ENCODE assay signal across 1 cellular context in the genomic region with DNA sequence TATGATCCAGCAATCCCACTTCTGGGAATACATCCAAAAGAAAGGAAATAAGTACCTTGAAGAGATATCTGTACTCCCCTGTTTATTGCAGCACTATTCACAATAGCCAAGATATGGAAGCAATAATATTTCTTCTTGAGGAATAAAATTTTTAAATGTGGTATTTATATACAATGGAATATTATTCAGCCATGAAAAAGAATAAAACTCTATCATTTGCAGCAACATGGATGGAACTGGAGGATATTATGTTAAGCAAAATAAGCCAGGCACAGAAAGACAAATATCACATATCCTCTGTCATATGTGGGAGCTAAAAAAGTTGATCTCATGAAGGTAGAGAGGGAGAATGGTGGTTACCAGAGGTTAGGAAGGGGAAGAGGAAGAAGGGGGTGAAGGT.
TF ChIP-seq lines count a peak whose summit lies in the region.

No MANE protein-coding gene starts in this region.

TF ChIP-seq in SK-N-SH, 30 proteins besides CTCF, POLR2A, EP300 and RAD21 (continued from another document):
- TF ChIP-seq, protein P1, sequence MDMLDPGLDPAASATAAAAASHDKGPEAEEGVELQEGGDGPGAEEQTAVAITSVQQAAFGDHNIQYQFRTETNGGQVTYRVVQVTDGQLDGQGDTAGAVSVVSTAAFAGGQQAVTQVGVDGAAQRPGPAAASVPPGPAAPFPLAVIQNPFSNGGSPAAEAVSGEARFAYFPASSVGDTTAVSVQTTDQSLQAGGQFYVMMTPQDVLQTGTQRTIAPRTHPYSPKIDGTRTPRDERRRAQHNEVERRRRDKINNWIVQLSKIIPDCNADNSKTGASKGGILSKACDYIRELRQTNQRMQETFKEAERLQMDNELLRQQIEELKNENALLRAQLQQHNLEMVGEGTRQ (IDR thresholded peaks at IDR 0.05; ENCODE audit: borderline replicate concordance, low read depth, low read length), result no peak
